ENCODE assay signal across 1 cellular context in genomic region chr19:41265376-41266153, GRCh38.
TF ChIP-seq lines count a peak whose summit lies in the region.

No MANE protein-coding gene starts in this region.

TF ChIP-seq in GM12878, 131 proteins besides CTCF, POLR2A, EP300 and RAD21 (continued from another document):
- TF ChIP-seq ZBTB33 (IDR thresholded peaks at IDR 0.05) (no peak), ZBED1 (IDR thresholded peaks at IDR 0.05; ENCODE audit: borderline replicate concordance) (no peak)
